In the genomic region with DNA sequence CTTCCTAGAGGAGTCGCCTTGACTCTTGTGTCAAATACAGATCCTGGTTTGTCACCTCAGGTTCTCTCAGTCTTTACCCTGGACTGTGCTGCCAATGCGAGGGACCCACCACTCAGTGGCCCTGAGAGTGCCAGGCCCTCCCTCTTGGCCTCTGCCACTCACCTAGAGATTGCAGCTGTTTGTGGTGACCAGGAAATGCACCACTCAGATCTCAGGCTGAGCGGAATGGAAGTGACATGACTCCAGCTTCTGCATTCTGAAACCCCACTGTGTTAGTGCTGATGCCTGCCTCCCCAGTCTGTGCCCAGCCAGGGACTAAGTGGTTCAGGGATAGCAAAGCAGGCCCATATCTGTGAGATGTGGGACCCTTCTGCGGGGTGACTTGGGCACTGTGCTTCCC, we compare ENCODE assay signal across 25 cellular contexts. TPM values are rescaled to one million over a fixed set of nuclear protein-coding genes. Genes with fewer than 3 reads are reported as not detected.
DNase-seq lines count a peak whose midpoint lies in the region; ATAC-seq, FAIRE-seq and TF ChIP-seq lines count a peak whose summit lies in the region.
"Had no signal": no experiment of that assay in that cellular context is flagged by ENCODE, and none has a peak within 500 bp of the region (broad histone marks: within the 10 kb centered on the region; RNA-seq: fewer than 3 reads in every experiment).

No MANE protein-coding gene starts in this region.

- no peak for FAIRE-seq in GM12878 (lab: Jason Lieb, UNC)
- FAIRE-seq: G401.6, HepG2 had no signal

- H3K79me2 ChIP-seq in GM12878 (ENCODE audit: control insufficient read depth, insufficient read depth, low read length): no peaks in the 10 kb centered on the region
- no peaks in the 10 kb centered on the region for H3K79me2 ChIP-seq in smooth muscle cell (ENCODE audit: low read depth)
- H3K79me2 ChIP-seq: hepatocyte had no signal

- TF ChIP-seq RAD21 in GM12878 (IDR thresholded peaks at IDR 0.05; ENCODE audit: insufficient read depth, low read depth, low read length): no peak

- no peaks in the 10 kb centered on the region for H4K20me1 ChIP-seq in GM12878 (ENCODE audit: control insufficient read depth, insufficient read depth)
- no peaks in the 10 kb centered on the region for H4K20me1 ChIP-seq in smooth muscle cell (ENCODE audit: low read depth)

- H3F3A ChIP-seq in smooth muscle cell (ENCODE audit: low read depth): peaks cover 10% of the 10 kb centered on the region

- no peak for TF ChIP-seq CTCF in GM12878 (IDR thresholded peaks at IDR 0.05 in 2 of 3, conservative IDR thresholded peaks at IDR 0.05 in 1 of 3; ENCODE audit: control insufficient read depth in 2 of 3, extremely low read depth in 1 of 3, insufficient read depth in 1 of 3, low read depth in 3 of 3, low read length in 3 of 3)
- no peak for TF ChIP-seq CTCF in smooth muscle cell (IDR thresholded peaks at IDR 0.05; ENCODE audit: borderline replicate concordance, insufficient read depth, poor library complexity, severe bottlenecking)

- in situ Hi-C loops in KBM-7 (cut with MboI; ENCODE audit: low pct_unique_long_range_greater_than_20kb, low sequenced_read_pairs): no loop called here
- in situ Hi-C loops in GM12878 (cut with MboI): no loop called here

- H2AFZ ChIP-seq in GM12878 (ENCODE audit: control insufficient read depth, low read depth, low read length) (no peak overlapping the region), smooth muscle cell (ENCODE audit: low read depth) (no peak overlapping the region)
- H2AFZ ChIP-seq: hepatocyte had no signal

- intact Hi-C loops in GM12878 (cut with micrococcal nuclease; ENCODE audit: unreplicated experiment): no loop called here

- H3K36me3 ChIP-seq in GM12878 (ENCODE audit: control insufficient read depth in 2 of 2, insufficient read depth in 2 of 2, low read length in 1 of 2): no peaks in the 10 kb centered on the region
- no peaks in the 10 kb centered on the region for H3K36me3 ChIP-seq in smooth muscle cell (ENCODE audit: low read depth)
- H3K36me3 ChIP-seq: esophagus muscularis mucosa, gastrocnemius medialis, spleen had no signal

- H3K27me3 ChIP-seq in GM12878 (replicated peaks in 1 of 2; ENCODE audit: control insufficient read depth in 2 of 2, insufficient read depth in 2 of 2, low read length in 1 of 2) (peaks cover 0 to 2% of the 10 kb centered on the region in 2 experiments; a peak in 1 of 4 replicates), smooth muscle cell (ENCODE audit: low read depth) (no peaks in the 10 kb centered on the region)
- H3K27me3 ChIP-seq: esophagus muscularis mucosa, gastrocnemius medialis, hepatocyte, spleen had no signal

- H3K4me3 ChIP-seq in GM12878 (no peak overlapping the region), smooth muscle cell (no peak overlapping the region)
- H3K4me3 ChIP-seq: esophagus muscularis mucosa, gastrocnemius medialis, hepatocyte, spleen had no signal

- H3K9ac ChIP-seq in GM12878 (ENCODE audit: control insufficient read depth, insufficient read depth, low read length): no peak overlapping the region
- H3K9ac ChIP-seq in smooth muscle cell (ENCODE audit: low read depth): no peak overlapping the region

- H3K9me3 ChIP-seq in GM12878 (replicated peaks; ENCODE audit: control insufficient read depth, insufficient read depth, low read length): no peaks in the 10 kb centered on the region; the same call in 2 of the 3 replicates
- no peaks in the 10 kb centered on the region for H3K9me3 ChIP-seq in smooth muscle cell (replicated peaks; ENCODE audit: low read depth)
- H3K9me3 ChIP-seq: gastrocnemius medialis, spleen had no signal

- POLR2A ChIA-PET in GM12878 (lab: Charles Lee): no interaction called here

- CTCF ChIA-PET in GM12878 (lab: Yijun Ruan, JAX): no interaction called here

- no peak for TF ChIP-seq POLR2A in GM12878 (IDR thresholded peaks at IDR 0.05; ENCODE audit: low read depth, low read length)

- RAD21 ChIA-PET in GM12878 (lab: Charles Lee; ENCODE audit: unreplicated experiment): no interaction called here

- H3K4me2 ChIP-seq in GM12878 (ENCODE audit: control insufficient read depth, insufficient read depth) (no peak overlapping the region), smooth muscle cell (peak overlapping the region; percentile 57)
- H3K4me2 ChIP-seq: hepatocyte had no signal

- ATAC-seq in GM12878 (peak; percentile 25; the same call in 2 of the 3 replicates), GM21423 (IDR thresholded peaks at IDR 0.05; ENCODE audit: unreplicated experiment) (no peak), HG03342 (IDR thresholded peaks at IDR 0.05; ENCODE audit: unreplicated experiment) (no peak), HG03457 (IDR thresholded peaks at IDR 0.05; ENCODE audit: unreplicated experiment) (no peak)
- ATAC-seq: gastrocnemius medialis, HepG2, left lobe of liver had no signal

- no TSS peak for BruUV-seq in GM12878 (replicated peaks; lab: Mats Ljungman, UMichigan)

- WGBS in GM12878 (ENCODE audit: insufficient coverage, insufficient replicate concordance, low lambda C conversion rate, missing lambda C conversion rate): 40% methylated on average over 4 of the region's 4 CpGs
- 90% methylated on average over 4 of the region's 4 CpGs for WGBS in smooth muscle cell (ENCODE audit: low lambda C conversion rate)

- DNase-seq in ELR (ENCODE audit: low read depth) (peak; percentile 8), KBM-7 (peak; percentile 18), GM12878 (ENCODE audit: low read depth, low spot score) (no peak), smooth muscle cell (lab: John Stamatoyannopoulos, UW; ENCODE audit: unreplicated experiment) (no peak)
- DNase-seq: activated CD4-positive, CD25-positive, alpha-beta regulatory T cell treated with anti-CD3 and anti-CD28 coated beads, Interleukin-2, amount 50 U/mL, for 72 hours; activated CD8-positive, alpha-beta memory T cell treated with anti-CD3 and anti-CD28 coated beads for 24 hours; activated T-cell treated with anti-CD3 and anti-CD28 coated beads, Interleukin-2, amount 50 U/mL, for 24 hours; endodermal cell; gastrocnemius medialis; mesenchymal stem cell; NCI-H1105; NCI-H2029 treated with DMSO at 0.1 percent for 48 hours; NCI-H446; spleen; stimulated activated CD4-positive, alpha-beta T cell treated with anti-CD3 and anti-CD28 coated beads, Interleukin-4, amount 100 ng/mL, for 1 hour; stimulated activated naive CD4-positive, alpha-beta T cell; SW 1271 had no signal

- SMC1A ChIA-PET in GM12878 (lab: Charles Lee; ENCODE audit: uncharacterized antibody, unreplicated experiment): no interaction called here

- H3K27ac ChIP-seq in GM12878 (ENCODE audit: control insufficient read depth, insufficient read depth) (no peak overlapping the region), smooth muscle cell (ENCODE audit: low read depth) (peak overlapping the region; percentile 60)
- H3K27ac ChIP-seq: esophagus muscularis mucosa, gastrocnemius medialis, hepatocyte, spleen had no signal

- no peak for TF ChIP-seq EP300 in GM12878 (IDR thresholded peaks at IDR 0.05; ENCODE audit: borderline replicate concordance in 1 of 2, control insufficient read depth in 1 of 2, low read depth in 2 of 2, low read length in 2 of 2)

- no peaks in the 10 kb centered on the region for H3K4me1 ChIP-seq in GM12878 (ENCODE audit: control insufficient read depth, insufficient read depth, low read length)
- H3K4me1 ChIP-seq in smooth muscle cell (ENCODE audit: low read depth): peaks cover 14% of the 10 kb centered on the region
- H3K4me1 ChIP-seq: esophagus muscularis mucosa, gastrocnemius medialis, spleen had no signal

TF ChIP-seq in GM12878, 131 proteins besides CTCF, POLR2A, EP300 and RAD21:
- TF ChIP-seq IRF4 (IDR thresholded peaks at IDR 0.05; ENCODE audit: low read depth, low read length): no peak
TF ChIP-seq in GM12878: peak in this region for 0.

RNA-seq across cellular contexts. Expression of gene NEDD1, which starts 27.8 kb away (rescaled TPM):
- total RNA-seq in GM12878 (2013; cell fraction: nucleolus; rRNA removed): 32.3 and 41.8 TPM in 2 replicates
- total RNA-seq in GM12878 (2014; rRNA removed) (27.4 and 29.9 TPM in 2 replicates), GM12878 (2014; rRNA removed; fragmentation: Illumina TruSeq; extraction: Trizol) (35.1 and 36.2 TPM in 2 replicates), GM12878 (2021) (27.2 and 28.9 TPM in 2 replicates), smooth muscle cell (54.0 and 60.7 TPM in 2 replicates)
- 8.0 TPM for polyA plus RNA-seq in GM12878 (2011; ENCODE audit: low read depth)
- polyA plus RNA-seq in GM12878 (2011; rRNA removed) (52.6 and 66.7 TPM in 2 replicates), GM12878 (2014; fragmentation: Illumina TruSeq; extraction: Trizol) (30.0 and 34.3 TPM in 2 replicates), GM12878 (2014; fragmentation: Nextera tagmentation; extraction: Ambion mirVana) (10 to 100 TPM; 18.5 to 21.9 TPM), GM12878 (2014; rRNA removed) (14.1 and 15.9 TPM in 2 replicates), GM12878 (2016; fragmentation: Nextera tagmentation; extraction: Ambion mirVana) (10 to 100 TPM; 35.9 to 36.5 TPM), smooth muscle cell (20.6 and 22.1 TPM in 2 replicates)
- polyA plus RNA-seq in GM12878 (2011; cell fraction: cytosol; rRNA removed): 15.8 and 17.3 TPM in 2 replicates
- 15.3 and 16.4 TPM in 2 replicates for polyA plus RNA-seq in GM12878 (2011; cell fraction: nucleus; rRNA removed)
- polyA plus RNA-seq in GM12878 (2012): 8.6 and 13.1 TPM in 2 replicates
- polyA minus RNA-seq in GM12878 (2011; rRNA and poly(A)+ RNA removed): 64.4 and 112 TPM in 2 replicates
- polyA minus RNA-seq in GM12878 (2011; cell fraction: cytosol; rRNA and poly(A)+ RNA removed): 19.9 and 21.5 TPM in 2 replicates
- polyA minus RNA-seq in GM12878 (2011; cell fraction: nucleus; rRNA and poly(A)+ RNA removed): 26.4 and 40.0 TPM in 2 replicates

Comparison
In these comparisons a context has a peak if more than half of its experiments do, and no peak if none do; other contexts are left out.
1. DNase-seq: peak in ELR (single experiment) and KBM-7 (single experiment); none in GM12878 (single experiment) and smooth muscle cell (single experiment).